Comparison of ENCODE assay signal across 23 cellular contexts in the genomic region with DNA sequence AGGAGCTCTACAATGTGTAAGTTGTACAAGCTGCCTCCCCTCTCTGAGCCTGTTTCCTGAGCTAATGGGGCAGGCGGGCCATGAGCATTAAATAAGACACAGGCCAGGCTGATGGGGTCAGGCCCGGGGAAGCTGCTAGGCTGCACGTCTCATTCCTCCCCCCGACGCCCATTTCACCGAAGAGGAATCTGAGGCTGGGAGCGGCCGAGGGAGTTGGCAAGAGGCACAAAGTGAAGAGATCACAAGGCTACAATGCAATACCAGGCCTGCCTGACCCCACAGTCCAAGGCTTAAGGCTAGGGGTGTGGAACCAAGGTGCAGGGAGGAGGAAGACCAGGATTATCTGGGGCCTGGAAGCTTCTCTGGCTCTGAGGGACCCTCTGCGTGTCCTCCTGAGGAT. TPM values are rescaled to one million over a fixed set of nuclear protein-coding genes. Genes with fewer than 3 reads are reported as not detected.
DNase-seq lines count a peak whose midpoint lies in the region; ATAC-seq and TF ChIP-seq lines count a peak whose summit lies in the region.
"Had no signal": no experiment of that assay in that cellular context is flagged by ENCODE, and none has a peak within 500 bp of the region (broad histone marks: within the 10 kb centered on the region; RNA-seq: fewer than 3 reads in every experiment).

No MANE protein-coding gene starts in this region.

- dilution Hi-C loops in IMR-90 (cut with HindIII; ENCODE audit: low sequenced_read_pairs, unreplicated experiment): no loop called here

- no peak overlapping the region for H3K18ac ChIP-seq in IMR-90 (ENCODE audit: low read depth, low read length)

- no peak overlapping the region for H3K56ac ChIP-seq in IMR-90 (ENCODE audit: extremely low read depth, insufficient read depth, low read length)

- ATAC-seq in IMR-90 (ENCODE audit: low read depth) (peak; percentile 36), lung (ENCODE audit: insufficient read depth, low FRiP score) (peak; percentile 17)
- ATAC-seq: activated naive CD8-positive, alpha-beta T cell treated with anti-CD3 and anti-CD28 coated beads, Interleukin-2, amount 50 U/mL, for 24 hours; CD8-positive, alpha-beta T cell; foreskin keratinocyte; GM23338 had no signal

- 0 out of 2 replicates have a peak, but pooled peaks cover 2% of the 10 kb centered on the region for H3K9me1 ChIP-seq in IMR-90 (ENCODE audit: insufficient read depth, low read length)

- CTCF ChIA-PET in IMR-90 (lab: Yijun Ruan, JAX): no interaction called here

- no peak overlapping the region for H4K91ac ChIP-seq in IMR-90 (ENCODE audit: insufficient read depth, low read depth, low read length)

- no peak overlapping the region for H3K4me2 ChIP-seq in IMR-90 (ENCODE audit: low read depth, low read length)
- H3K4me2 ChIP-seq: GM23338 had no signal

- DNase-seq in IMR-90 (no peak), epithelial cell of esophagus (ENCODE audit: low read depth) (peak; percentile 44), lung (ENCODE audit: low spot score) (no peak), type B pancreatic cell (ENCODE audit: extremely low spot score, unreplicated experiment) (no peak), T-helper 1 cell (no peak), NCI-H446 (lab: John Stamatoyannopoulos, UW) (no peak), NCI-H69 (lab: John Stamatoyannopoulos, UW) (no peak)
- DNase-seq in NK-92 treated with Interleukin-12 subunit alpha and Interleukin-12 subunit beta, amount 100 ng/mL, for 24 hours (lab: John Stamatoyannopoulos, UW): no peak
- DNase-seq: activated CD4-positive, alpha-beta T cell treated with anti-CD3 and anti-CD28 coated beads, Interleukin-2, amount 10 ng/mL, durations not matched to agents 24 days and 14 days; activated naive CD8-positive, alpha-beta T cell treated with anti-CD3 and anti-CD28 coated beads, Interleukin-2, amount 50 U/mL, for 24 hours; activated T-cell treated with anti-CD3 and anti-CD28 coated beads, Interleukin-2, amount 50 U/mL, for 48 hours; CD8-positive, alpha-beta T cell; cortex of kidney; GF-D8; immature natural killer cell; KBM-7; NCI-H146; NCI-H524; T-helper 9 cell had no signal

- H3K9me3 Mint-ChIP-seq in type B pancreatic cell: no peaks in the 10 kb centered on the region
- H3K9me3 Mint-ChIP-seq: activated CD4-positive, alpha-beta T cell treated with anti-CD3 and anti-CD28 coated beads, Interleukin-2, amount 10 ng/mL, durations not matched to agents 24 days and 14 days; activated naive CD8-positive, alpha-beta T cell treated with anti-CD3 and anti-CD28 coated beads, Interleukin-2, amount 50 U/mL, for 24 hours; CD8-positive, alpha-beta T cell; GM23338; immature natural killer cell had no signal

- peaks cover 4% of the 10 kb centered on the region for H4K20me1 ChIP-seq in IMR-90 (ENCODE audit: insufficient read depth, low read length)

- no peak overlapping the region for H2AFZ ChIP-seq in IMR-90 (replicated peaks; ENCODE audit: low read length, poor library complexity)
- H2AFZ ChIP-seq: GM23338 had no signal

- H2AK9ac ChIP-seq in IMR-90 (replicated peaks; ENCODE audit: low read depth, low read length, poor library complexity): no peak overlapping the region

- H3K4me3 ChIP-seq in IMR-90 (ENCODE audit: insufficient read depth, low read depth, low read length): no peak overlapping the region
- H3K4me3 ChIP-seq in epithelial cell of esophagus (ENCODE audit: low read length): no peak overlapping the region
- no peak overlapping the region for H3K4me3 ChIP-seq in lung
- H3K4me3 ChIP-seq: GM23338, prostate gland had no signal

- intact Hi-C loops in IMR-90 (cut with micrococcal nuclease): no loop called here

- H3K79me1 ChIP-seq in IMR-90 (ENCODE audit: low read depth in 1 of 2, low read length in 2 of 2): peaks cover 9 to 66% of the 10 kb centered on the region in 2 experiments

- BruUV-seq in IMR-90 (replicated peaks; lab: Mats Ljungman, UMichigan): no TSS peak

- 0 out of 2 replicates have a peak overlapping the region, but pooled peaks have one; percentile 4 for H2AK5ac ChIP-seq in IMR-90 (ENCODE audit: low read depth, low read length)

- H3K36me3 Mint-ChIP-seq in type B pancreatic cell: no peaks in the 10 kb centered on the region
- H3K36me3 Mint-ChIP-seq: CD8-positive, alpha-beta T cell had no signal

- H4K5ac ChIP-seq in IMR-90 (ENCODE audit: low read depth, low read length): no peak overlapping the region; the same call in 1 of the 2 replicates

- no peaks in the 10 kb centered on the region for H3K27me3 ChIP-seq in IMR-90 (ENCODE audit: control insufficient read depth, insufficient read depth, low read length)
- H3K27me3 ChIP-seq in lung (ENCODE audit: control insufficient read depth, insufficient read depth): no peaks in the 10 kb centered on the region

- H3K4ac ChIP-seq in IMR-90 (ENCODE audit: low read depth, low read length): no peak overlapping the region

- no peak for TF ChIP-seq RAD21 in IMR-90 (IDR thresholded peaks at IDR 0.05; ENCODE audit: low read length)

- H3K23ac ChIP-seq in IMR-90 (ENCODE audit: low read depth, low read length): no peak overlapping the region

- H3K36me3 ChIP-seq in IMR-90 (ENCODE audit: control insufficient read depth, insufficient read depth, low read length) (peaks cover 18% of the 10 kb centered on the region), lung (ENCODE audit: control insufficient read depth in 2 of 2, insufficient read depth in 2 of 2, low read length in 2 of 2) (peaks cover 0 to 53% of the 10 kb centered on the region in 2 donors)

- H3K4me1 ChIP-seq in IMR-90 (ENCODE audit: control insufficient read depth, insufficient read depth, low read length): peaks cover 9% of the 10 kb centered on the region; the same call in 1 of the 2 replicates
- peaks cover 0 to 27% of the 10 kb centered on the region in 2 donors for H3K4me1 ChIP-seq in lung (ENCODE audit: control insufficient read depth in 2 of 2, insufficient read depth in 2 of 2, low read length in 2 of 2)
- H3K4me1 ChIP-seq: foreskin keratinocyte, prostate gland had no signal

- no peak overlapping the region for H2BK5ac ChIP-seq in IMR-90 (ENCODE audit: low read depth, low read length, poor library complexity, severe bottlenecking)

- no peak overlapping the region; the same call in 1 of the 2 replicates for H3K9ac ChIP-seq in IMR-90 (ENCODE audit: low read depth, low read length)

- H3K9me3 ChIP-seq in IMR-90 (ENCODE audit: control insufficient read depth, insufficient read depth, low read length): no peaks in the 10 kb centered on the region
- H3K9me3 ChIP-seq in lung (ENCODE audit: control insufficient read depth in 2 of 2, insufficient read depth in 1 of 2, low read length in 1 of 2): no peaks in the 10 kb centered on the region
- H3K9me3 ChIP-seq: prostate gland had no signal

- H3K27ac ChIP-seq in IMR-90 (ENCODE audit: insufficient read depth, low read length): no peak overlapping the region; the same call in 1 of the 2 replicates
- H3K27ac ChIP-seq in lung (ENCODE audit: low read depth in 1 of 2, low read length in 1 of 2): peak overlapping the region in 1 of 2 donors; percentile 16
- H3K27ac ChIP-seq: foreskin keratinocyte, prostate gland had no signal

- no peaks in the 10 kb centered on the region for H3K27me3 Mint-ChIP-seq in type B pancreatic cell
- H3K27me3 Mint-ChIP-seq: activated naive CD8-positive, alpha-beta T cell treated with anti-CD3 and anti-CD28 coated beads, Interleukin-2, amount 50 U/mL, for 24 hours had no signal

- POLR2A ChIA-PET in IMR-90 (lab: Charles Lee; ENCODE audit: unreplicated experiment): no interaction called here

- TF ChIP-seq POLR2A in IMR-90 (IDR thresholded peaks at IDR 0.05; ENCODE audit: low read depth, low read length): no peak

- 79% methylated on average over 2 of the region's 9 CpGs; no CpG with 5 or more reads in 1 of the 2 experiments for WGBS in IMR-90 (ENCODE audit: extremely low coverage in 2 of 2, insufficient read length in 1 of 2), 2 experiments
- WGBS in lung, 2 donors: 69 to 80% methylated on average over 9 of the region's 9 CpGs

- H3K14ac ChIP-seq in IMR-90 (replicated peaks; ENCODE audit: low read depth, low read length): no peak overlapping the region

- H3K4me3 Mint-ChIP-seq in type B pancreatic cell: no peak overlapping the region
- H3K4me3 Mint-ChIP-seq: activated CD4-positive, alpha-beta T cell treated with anti-CD3 and anti-CD28 coated beads, Interleukin-2, amount 10 ng/mL, durations not matched to agents 24 days and 14 days; activated naive CD8-positive, alpha-beta T cell treated with anti-CD3 and anti-CD28 coated beads, Interleukin-2, amount 50 U/mL, for 24 hours; CD8-positive, alpha-beta T cell; GM23338 had no signal

- H2BK120ac ChIP-seq in IMR-90 (ENCODE audit: low read depth, low read length): no peak overlapping the region

- in situ Hi-C loops in IMR-90 (cut with MboI; ENCODE audit: low sequenced_read_pairs): no loop called here

- 0 out of 4 replicates have a peak overlapping the region, but pooled peaks of 1 of the 2 experiments have one; percentile 47 for H4K8ac ChIP-seq in IMR-90 (ENCODE audit: low read depth in 2 of 2, low read length in 2 of 2)

- TF ChIP-seq CTCF in IMR-90 (conservative IDR thresholded peaks at IDR 0.05; ENCODE audit: low read depth, low read length): no peak
- TF ChIP-seq CTCF in epithelial cell of esophagus (IDR thresholded peaks at IDR 0.05; ENCODE audit: insufficient read depth, low read depth, low read length, missing control alignments): no peak
- no peak for TF ChIP-seq CTCF in lung (IDR thresholded peaks at IDR 0.05; ENCODE audit: control extremely low read depth, extremely low read depth)
- no peak for TF ChIP-seq CTCF in type B pancreatic cell (conservative IDR thresholded peaks at IDR 0.05)

- H2BK15ac ChIP-seq in IMR-90 (ENCODE audit: low read depth, low read length): no peak overlapping the region

- H2BK20ac ChIP-seq in IMR-90 (ENCODE audit: low read depth, low read length): no peak overlapping the region

- H3K27ac Mint-ChIP-seq in type B pancreatic cell: peak overlapping the region; percentile 92
- H3K27ac Mint-ChIP-seq: activated CD4-positive, alpha-beta T cell treated with anti-CD3 and anti-CD28 coated beads, Interleukin-2, amount 10 ng/mL, durations not matched to agents 24 days and 14 days; activated naive CD8-positive, alpha-beta T cell treated with anti-CD3 and anti-CD28 coated beads, Interleukin-2, amount 50 U/mL, for 24 hours had no signal

- peaks cover 30% of the 10 kb centered on the region for H3K4me1 Mint-ChIP-seq in type B pancreatic cell (ENCODE audit: unreplicated experiment)
- H3K4me1 Mint-ChIP-seq: activated naive CD8-positive, alpha-beta T cell treated with anti-CD3 and anti-CD28 coated beads, Interleukin-2, amount 50 U/mL, for 24 hours had no signal

RNA-seq across cellular contexts. Expression of gene PLXND1, which starts 19.4 kb away (rescaled TPM):
- total RNA-seq in IMR-90 (2012; rRNA removed): 19.2 and 22.5 TPM in 2 replicates
- 64.5 and 67.1 TPM in 2 replicates for polyA plus RNA-seq in IMR-90 (2012; rRNA removed)
- polyA plus RNA-seq in IMR-90 (2012; cell fraction: cytosol; rRNA removed): 51.4 and 55.1 TPM in 2 replicates
- polyA plus RNA-seq in IMR-90 (2012; cell fraction: nucleus; rRNA removed; ENCODE audit: low replicate concordance): 117 and 164 TPM in 2 replicates
- 100 to 1,000 TPM; 191 to 233 TPM for total RNA-seq in lung
- 100 to 1,000 TPM; 128 to 168 TPM for polyA plus RNA-seq in lung
- total RNA-seq in type B pancreatic cell (ENCODE audit: low replicate concordance): 56.9 and 71.0 TPM in 2 replicates

RNA-seq across cellular contexts. Expression of gene H1-8, which starts 44.1 kb away (rescaled TPM):
- total RNA-seq in IMR-90 (2012; rRNA removed): not detected in 2 replicates
- not detected in 2 replicates for polyA plus RNA-seq in IMR-90 (2012; rRNA removed)
- not detected in 2 replicates for polyA plus RNA-seq in IMR-90 (2012; cell fraction: cytosol; rRNA removed)
- not detected in 2 replicates for polyA plus RNA-seq in IMR-90 (2012; cell fraction: nucleus; rRNA removed; ENCODE audit: low replicate concordance)
- not detected for total RNA-seq in lung
- polyA plus RNA-seq in lung: not detected
- total RNA-seq in type B pancreatic cell (ENCODE audit: low replicate concordance): not detected in 2 replicates
- total RNA-seq: activated CD4-positive, alpha-beta T cell treated with anti-CD3 and anti-CD28 coated beads, Interleukin-2, amount 10 ng/mL, durations not matched to agents 24 days and 14 days; CD8-positive, alpha-beta T cell; foreskin keratinocyte; GM23338; mucosa of gallbladder; prostate gland had no signal
- polyA plus RNA-seq: foreskin keratinocyte, GM23338, immature natural killer cell had no signal

RNA-seq across cellular contexts. Expression of gene RHO, which starts 58.6 kb away (rescaled TPM):
- not detected in 2 replicates for total RNA-seq in IMR-90 (2012; rRNA removed)
- polyA plus RNA-seq in IMR-90 (2012; rRNA removed): not detected in 2 replicates
- polyA plus RNA-seq in IMR-90 (2012; cell fraction: cytosol; rRNA removed): not detected in 2 replicates
- polyA plus RNA-seq in IMR-90 (2012; cell fraction: nucleus; rRNA removed; ENCODE audit: low replicate concordance): 0.03 TPM in 1 of 2 replicates, not detected in the other
- not detected for total RNA-seq in lung
- under 1 TPM in 1 of 2 donors, not detected in 1; 0.01 TPM for polyA plus RNA-seq in lung
- not detected in 2 replicates for total RNA-seq in type B pancreatic cell (ENCODE audit: low replicate concordance)
- total RNA-seq: activated CD4-positive, alpha-beta T cell treated with anti-CD3 and anti-CD28 coated beads, Interleukin-2, amount 10 ng/mL, durations not matched to agents 24 days and 14 days; CD8-positive, alpha-beta T cell; foreskin keratinocyte; GM23338; mucosa of gallbladder had no signal
- polyA plus RNA-seq: foreskin keratinocyte, GM23338, immature natural killer cell had no signal
